ENCODE assay signal across 1 cellular context in genomic region chr6:158571826-158572652, GRCh38.
A peak's percentile ranks its signal among the peaks of the same experiment; 100 is the strongest.
TF ChIP-seq lines count a peak whose summit lies in the region.

No MANE protein-coding gene starts in this region.

TF ChIP-seq in HepG2, 621 proteins besides CTCF, POLR2A, EP300 and RAD21 (continued from another document and continues in another):
- TF ChIP-seq, protein P1, sequence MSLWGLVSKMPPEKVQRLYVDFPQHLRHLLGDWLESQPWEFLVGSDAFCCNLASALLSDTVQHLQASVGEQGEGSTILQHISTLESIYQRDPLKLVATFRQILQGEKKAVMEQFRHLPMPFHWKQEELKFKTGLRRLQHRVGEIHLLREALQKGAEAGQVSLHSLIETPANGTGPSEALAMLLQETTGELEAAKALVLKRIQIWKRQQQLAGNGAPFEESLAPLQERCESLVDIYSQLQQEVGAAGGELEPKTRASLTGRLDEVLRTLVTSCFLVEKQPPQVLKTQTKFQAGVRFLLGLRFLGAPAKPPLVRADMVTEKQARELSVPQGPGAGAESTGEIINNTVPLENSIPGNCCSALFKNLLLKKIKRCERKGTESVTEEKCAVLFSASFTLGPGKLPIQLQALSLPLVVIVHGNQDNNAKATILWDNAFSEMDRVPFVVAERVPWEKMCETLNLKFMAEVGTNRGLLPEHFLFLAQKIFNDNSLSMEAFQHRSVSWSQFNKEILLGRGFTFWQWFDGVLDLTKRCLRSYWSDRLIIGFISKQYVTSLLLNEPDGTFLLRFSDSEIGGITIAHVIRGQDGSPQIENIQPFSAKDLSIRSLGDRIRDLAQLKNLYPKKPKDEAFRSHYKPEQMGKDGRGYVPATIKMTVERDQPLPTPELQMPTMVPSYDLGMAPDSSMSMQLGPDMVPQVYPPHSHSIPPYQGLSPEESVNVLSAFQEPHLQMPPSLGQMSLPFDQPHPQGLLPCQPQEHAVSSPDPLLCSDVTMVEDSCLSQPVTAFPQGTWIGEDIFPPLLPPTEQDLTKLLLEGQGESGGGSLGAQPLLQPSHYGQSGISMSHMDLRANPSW (CRISPR knock-in tag; IDR thresholded peaks at IDR 0.05; ENCODE audit: borderline replicate concordance) = peak; percentile 98
- TF ChIP-seq, protein P2, sequence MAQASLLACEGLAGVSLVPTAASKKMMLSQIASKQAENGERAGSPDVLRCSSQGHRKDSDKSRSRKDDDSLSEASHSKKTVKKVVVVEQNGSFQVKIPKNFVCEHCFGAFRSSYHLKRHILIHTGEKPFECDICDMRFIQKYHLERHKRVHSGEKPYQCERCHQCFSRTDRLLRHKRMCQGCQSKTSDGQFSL (CRISPR knock-in tag; IDR thresholded peaks at IDR 0.05) = peak; percentile 54; the same call in 1 of the 2 replicates
- TF ChIP-seq ZNF143 (CRISPR knock-in tag; IDR thresholded peaks at IDR 0.05) (peak; percentile 66), ZNF276 (CRISPR knock-in tag; IDR thresholded peaks at IDR 0.05; ENCODE audit: low read depth) (peak; percentile 98), NR2F2 (IDR thresholded peaks at IDR 0.05; ENCODE audit: borderline replicate concordance, low read depth) (peak; percentile 71; the same call in 1 of the 2 replicates), IKZF1 (IDR thresholded peaks at IDR 0.05) (no peak), FOXA3 (CRISPR knock-in tag; IDR thresholded peaks at IDR 0.05) (peak; percentile 98), DR1 (CRISPR knock-in tag; IDR thresholded peaks at IDR 0.05) (peak; percentile 84; the same call in 1 of the 2 replicates), ARID5B (CRISPR knock-in tag; IDR thresholded peaks at IDR 0.05) (peak; percentile 99), ONECUT2 (CRISPR knock-in tag; IDR thresholded peaks at IDR 0.05) (no peak; the same call in 1 of the 2 replicates), SOX6 (IDR thresholded peaks at IDR 0.05) (no peak), SOX6 (CRISPR knock-in tag; IDR thresholded peaks at IDR 0.05) (peak; percentile 95), MED13 (CRISPR knock-in tag; IDR thresholded peaks at IDR 0.05) (no peak), MED8 (CRISPR knock-in tag; IDR thresholded peaks at IDR 0.05; ENCODE audit: insufficient replicate concordance) (peak; percentile 87), ZNF609 (CRISPR knock-in tag; IDR thresholded peaks at IDR 0.05; ENCODE audit: borderline replicate concordance) (peak; percentile 98), NFYB (CRISPR knock-in tag; IDR thresholded peaks at IDR 0.05) (no peak), PHF21A (CRISPR knock-in tag; IDR thresholded peaks at IDR 0.05) (peak; percentile 100), NCOA2 (CRISPR knock-in tag; IDR thresholded peaks at IDR 0.05) (peak; percentile 86), ZFAT (CRISPR knock-in tag; conservative IDR thresholded peaks at IDR 0.05) (no peak), SIN3B (IDR thresholded peaks at IDR 0.05; ENCODE audit: low read length) (peak; percentile 54; the same call in 1 of the 2 replicates), KAT7 (CRISPR knock-in tag; IDR thresholded peaks at IDR 0.05; ENCODE audit: borderline replicate concordance) (peak; percentile 91; the same call in 1 of the 2 replicates), NFYC (CRISPR knock-in tag; IDR thresholded peaks at IDR 0.05) (peak; percentile 55; the same call in 1 of the 2 replicates), POGZ (CRISPR knock-in tag; IDR thresholded peaks at IDR 0.05) (peak; percentile 96), ZNF12 (CRISPR knock-in tag; IDR thresholded peaks at IDR 0.05) (peak; percentile 89), PRDM4 (CRISPR knock-in tag; IDR thresholded peaks at IDR 0.05; ENCODE audit: borderline replicate concordance) (no peak; the same call in 1 of the 2 replicates), HMGA1 (CRISPR knock-in tag; conservative IDR thresholded peaks at IDR 0.05) (no peak), ARID3A (IDR thresholded peaks at IDR 0.05; ENCODE audit: low read depth, low read length) (peak; percentile 74; the same call in 1 of the 2 replicates), MEIS1 (CRISPR knock-in tag; IDR thresholded peaks at IDR 0.05; ENCODE audit: borderline replicate concordance) (peak; percentile 99), TCF12 (IDR thresholded peaks at IDR 0.05) (no peak), TCF12 (CRISPR knock-in tag; IDR thresholded peaks at IDR 0.05) (peak; percentile 95), GFI1 (CRISPR knock-in tag; IDR thresholded peaks at IDR 0.05; ENCODE audit: borderline replicate concordance) (peak; percentile 94), CREB1 (IDR thresholded peaks at IDR 0.05) (peak; percentile 80), CREB1 (CRISPR knock-in tag; IDR thresholded peaks at IDR 0.05) (peak; percentile 92), HHEX (CRISPR knock-in tag; IDR thresholded peaks at IDR 0.05) (0 out of 2 replicates have a peak, but pooled peaks have one; percentile 47), MATR3 (CRISPR knock-in tag; IDR thresholded peaks at IDR 0.05) (no peak), PREB (CRISPR knock-in tag; IDR thresholded peaks at IDR 0.05) (no peak), ZNF33B (CRISPR knock-in tag; IDR thresholded peaks at IDR 0.05) (peak; percentile 85; the same call in 1 of the 2 replicates), ZNF563 (CRISPR knock-in tag; IDR thresholded peaks at IDR 0.05) (peak; percentile 99), SSRP1 (CRISPR knock-in tag; IDR thresholded peaks at IDR 0.05) (peak; percentile 90; the same call in 1 of the 2 replicates)
- TF ChIP-seq, protein P3, sequence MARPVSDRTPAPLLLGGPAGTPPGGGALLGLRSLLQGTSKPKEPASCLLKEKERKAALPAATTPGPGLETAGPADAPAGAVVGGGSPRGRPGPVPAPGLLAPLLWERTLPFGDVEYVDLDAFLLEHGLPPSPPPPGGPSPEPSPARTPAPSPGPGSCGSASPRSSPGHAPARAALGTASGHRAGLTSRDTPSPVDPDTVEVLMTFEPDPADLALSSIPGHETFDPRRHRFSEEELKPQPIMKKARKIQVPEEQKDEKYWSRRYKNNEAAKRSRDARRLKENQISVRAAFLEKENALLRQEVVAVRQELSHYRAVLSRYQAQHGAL (CRISPR knock-in tag; IDR thresholded peaks at IDR 0.05; ENCODE audit: not compliant biosample characterization) = peak; percentile 89
